In genomic region chr17:6257339-6257738, GRCh38 we compare ENCODE assay signal across 18 cellular contexts.
DNase-seq lines count a peak whose midpoint lies in the region; ATAC-seq and TF ChIP-seq lines count a peak whose summit lies in the region.
"Had no signal": no experiment of that assay in that cellular context is flagged by ENCODE, and none has a peak within 500 bp of the region (broad histone marks: within the 10 kb centered on the region; RNA-seq: fewer than 3 reads in every experiment).

No MANE protein-coding gene starts in this region.

- peaks cover 41% of the 10 kb centered on the region for H3K4me1 Mint-ChIP-seq in neural progenitor cell

- no peak for ATAC-seq in HG03159 (IDR thresholded peaks at IDR 0.05; ENCODE audit: unreplicated experiment)
- ATAC-seq: body of pancreas, SK-N-SH treated with all-trans-retinoic acid at 6 μM for 48 hours had no signal

- H3K27ac ChIP-seq in SJSA1: peak overlapping the region; percentile 56
- H3K27ac ChIP-seq in neural progenitor cell: no peak overlapping the region
- H3K27ac ChIP-seq in transverse colon: no peak overlapping the region
- no peak overlapping the region for H3K27ac ChIP-seq in dorsolateral prefrontal cortex
- H3K27ac ChIP-seq: body of pancreas, sigmoid colon, vagina had no signal

- no peaks in the 10 kb centered on the region for H3K36me3 Mint-ChIP-seq in neural progenitor cell

- DNase-seq in EH (ENCODE audit: low read depth): peak; percentile 62
- DNase-seq in SJSA1 (ENCODE audit: low read depth in 1 of 2, low spot score in 2 of 2): peak in 1 of 2 experiments; percentile 34
- DNase-seq in fibroblast of peridontal ligament (ENCODE audit: extremely low read depth): peak; percentile 3
- peak; percentile 33 for DNase-seq in neural progenitor cell (ENCODE audit: low spot score)
- DNase-seq in transverse colon: no peak
- DNase-seq in dorsolateral prefrontal cortex: no peak
- no peak for DNase-seq in stimulated activated CD8-positive, alpha-beta memory T cell treated with anti-CD3 and anti-CD28 coated beads, Interleukin-4, amount 100 ng/mL, for 48 hours
- DNase-seq: activated effector memory CD4-positive, alpha-beta T cell treated with anti-CD3 and anti-CD28 coated beads, Interleukin-2, amount 50 U/mL, for 16 hours; body of pancreas; COR-L47; HCEC 1CT; KBM-7; kidney glomerular epithelial cell; sigmoid colon; stimulated activated CD4-positive, alpha-beta T cell treated with anti-CD3 and anti-CD28 coated beads, Interleukin-4, amount 100 ng/mL, for 1 hour had no signal

- no peak for TF ChIP-seq EP300 in transverse colon (IDR thresholded peaks at IDR 0.05; ENCODE audit: low read depth)

- H3K9me3 ChIP-seq in SJSA1 (replicated peaks): no peaks in the 10 kb centered on the region
- no peaks in the 10 kb centered on the region for H3K9me3 ChIP-seq in neural progenitor cell (ENCODE audit: low read depth)
- no peaks in the 10 kb centered on the region for H3K9me3 ChIP-seq in transverse colon
- H3K9me3 ChIP-seq: body of pancreas, sigmoid colon, vagina had no signal

- H3K27me3 ChIP-seq in SJSA1 (replicated peaks): no peaks in the 10 kb centered on the region
- H3K27me3 ChIP-seq in neural progenitor cell: no peaks in the 10 kb centered on the region
- no peaks in the 10 kb centered on the region for H3K27me3 ChIP-seq in transverse colon
- H3K27me3 ChIP-seq in dorsolateral prefrontal cortex: peaks cover 0 to 10% (median 0%) of the 10 kb centered on the region in 45 donors
- H3K27me3 ChIP-seq: body of pancreas, vagina had no signal

- no peaks in the 10 kb centered on the region for H3K36me3 ChIP-seq in SJSA1
- no peaks in the 10 kb centered on the region for H3K36me3 ChIP-seq in neural progenitor cell
- no peaks in the 10 kb centered on the region for H3K36me3 ChIP-seq in transverse colon
- H3K36me3 ChIP-seq: sigmoid colon, vagina had no signal

- H3K27ac Mint-ChIP-seq in neural progenitor cell: peak overlapping the region; percentile 99

- WGBS in transverse colon (ENCODE audit: low coverage in 1 of 2), 2 donors: 44 to 52% methylated on average over 9 to 11 of the region's 11 CpGs

- H3K4me2 ChIP-seq in neural progenitor cell: peak overlapping the region; percentile 60

- peaks cover 14% of the 10 kb centered on the region for H3F3A ChIP-seq in neural progenitor cell (ENCODE audit: low read depth)

- H3K4me3 ChIP-seq in SJSA1: no peak overlapping the region
- H3K4me3 ChIP-seq in neural progenitor cell: no peak overlapping the region
- H3K4me3 ChIP-seq in transverse colon: no peak overlapping the region
- no peak overlapping the region for H3K4me3 ChIP-seq in dorsolateral prefrontal cortex
- H3K4me3 ChIP-seq: body of pancreas, sigmoid colon, vagina had no signal

- H3K4me3 Mint-ChIP-seq in neural progenitor cell: peak overlapping the region; percentile 19

- H3K9ac ChIP-seq in neural progenitor cell: no peak overlapping the region

- H2AFZ ChIP-seq in neural progenitor cell (replicated peaks): peak overlapping the region; percentile 94

- in situ Hi-C loops in transverse colon (cut with MboI; ENCODE audit: low pct_ligation_motif_present in 1 of 4, low pct_unique_long_range_greater_than_20kb in 1 of 4, low sequenced_read_pairs in 3 of 4): no loop called here

- TF ChIP-seq CTCF in neural progenitor cell (IDR thresholded peaks at IDR 0.05) (no peak), transverse colon (IDR thresholded peaks at IDR 0.05) (no peak), dorsolateral prefrontal cortex (IDR thresholded peaks at IDR 0.05 in 54 of 56, conservative IDR thresholded peaks at IDR 0.05 in 2 of 56; ENCODE audit: low read depth in 1 of 56, partially characterized antibody in 56 of 56) (no peak)

- peaks cover 12% of the 10 kb centered on the region for H3K27me3 Mint-ChIP-seq in neural progenitor cell (ENCODE audit: insufficient read depth, low read depth)

- no peaks in the 10 kb centered on the region for H3K9me3 Mint-ChIP-seq in neural progenitor cell

- no peaks in the 10 kb centered on the region for H3K79me2 ChIP-seq in neural progenitor cell (ENCODE audit: low read depth)

- intact Hi-C loops in transverse colon (cut with DNase I; ENCODE audit: low total_unique reads): no loop called here
- intact Hi-C loops in dorsolateral prefrontal cortex (cut with DNase I): no loop called here

- TF ChIP-seq POLR2A in transverse colon (IDR thresholded peaks at IDR 0.05): no peak

- H3K4me1 ChIP-seq in SJSA1 (replicated peaks) (peaks cover 13% of the 10 kb centered on the region), neural progenitor cell (peaks cover 17% of the 10 kb centered on the region), transverse colon (no peaks in the 10 kb centered on the region)
- H3K4me1 ChIP-seq: body of pancreas, sigmoid colon, vagina had no signal

- H4K20me1 ChIP-seq in neural progenitor cell (ENCODE audit: low read depth): no peaks in the 10 kb centered on the region

Comparison
In these comparisons a context has a peak if more than half of its experiments do, and no peak if none do; other contexts are left out.
1. DNase-seq: peak in EH (single experiment), fibroblast of peridontal ligament (single experiment) and neural progenitor cell (single experiment); none in transverse colon (single experiment), dorsolateral prefrontal cortex (0 of 10) and stimulated activated CD8-positive, alpha-beta memory T cell treated with anti-CD3 and anti-CD28 coated beads, Interleukin-4, amount 100 ng/mL, for 48 hours (single experiment).